1 cellular context compared by ENCODE assay signal in the genomic region with DNA sequence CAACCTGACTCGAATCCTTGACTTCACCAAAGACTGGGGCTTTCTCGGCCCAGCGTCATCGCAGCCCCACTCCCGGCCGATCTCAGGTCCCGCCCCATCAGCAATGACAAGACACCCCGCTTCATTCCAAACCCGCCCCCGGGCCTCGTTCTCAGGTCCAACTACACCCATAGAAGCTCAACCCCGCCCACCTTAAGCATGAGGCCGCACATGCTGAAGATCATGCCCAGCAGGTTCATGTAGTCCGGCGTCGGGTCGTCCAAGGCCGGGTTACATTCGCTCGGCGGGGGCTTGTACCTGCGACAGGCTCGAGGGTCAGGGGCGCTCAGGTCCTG.
TF ChIP-seq lines count a peak whose summit lies in the region.

No MANE protein-coding gene starts in this region.

TF ChIP-seq in WTC11, 78 proteins besides CTCF, POLR2A, EP300 and RAD21 (continued from another document):
- TF ChIP-seq, protein P1, sequence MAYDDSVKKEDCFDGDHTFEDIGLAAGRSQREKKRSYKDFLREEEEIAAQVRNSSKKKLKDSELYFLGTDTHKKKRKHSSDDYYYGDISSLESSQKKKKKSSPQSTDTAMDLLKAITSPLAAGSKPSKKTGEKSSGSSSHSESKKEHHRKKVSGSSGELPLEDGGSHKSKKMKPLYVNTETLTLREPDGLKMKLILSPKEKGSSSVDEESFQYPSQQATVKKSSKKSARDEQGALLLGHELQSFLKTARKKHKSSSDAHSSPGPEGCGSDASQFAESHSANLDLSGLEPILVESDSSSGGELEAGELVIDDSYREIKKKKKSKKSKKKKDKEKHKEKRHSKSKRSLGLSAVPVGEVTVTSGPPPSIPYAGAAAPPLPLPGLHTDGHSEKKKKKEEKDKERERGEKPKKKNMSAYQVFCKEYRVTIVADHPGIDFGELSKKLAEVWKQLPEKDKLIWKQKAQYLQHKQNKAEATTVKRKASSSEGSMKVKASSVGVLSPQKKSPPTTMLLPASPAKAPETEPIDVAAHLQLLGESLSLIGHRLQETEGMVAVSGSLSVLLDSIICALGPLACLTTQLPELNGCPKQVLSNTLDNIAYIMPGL (CRISPR knock-in tag; IDR thresholded peaks at IDR 0.05), result 0 out of 2 replicates have a peak, but pooled peaks have one; percentile 2
- TF ChIP-seq TP53 (CRISPR knock-in tag; IDR thresholded peaks at IDR 0.05) (no peak), CBFB (CRISPR knock-in tag; IDR thresholded peaks at IDR 0.05; ENCODE audit: low read depth) (no peak), ZNF232 (CRISPR knock-in tag; IDR thresholded peaks at IDR 0.05) (no peak), TEAD4 (CRISPR knock-in tag; IDR thresholded peaks at IDR 0.05) (0 out of 2 replicates have a peak, but pooled peaks have one; percentile 33), OVOL2 (CRISPR knock-in tag; IDR thresholded peaks at IDR 0.05; ENCODE audit: borderline replicate concordance) (no peak), FOXP1 (CRISPR knock-in tag; IDR thresholded peaks at IDR 0.05; ENCODE audit: borderline replicate concordance) (peak; percentile 51; the same call in 1 of the 2 replicates), EMX1 (CRISPR knock-in tag; IDR thresholded peaks at IDR 0.05) (0 out of 2 replicates have a peak, but pooled peaks have one; percentile 21), NR3C1 (CRISPR knock-in tag; conservative IDR thresholded peaks at IDR 0.05; ENCODE audit: low read depth) (no peak), SMAD4 (CRISPR knock-in tag; IDR thresholded peaks at IDR 0.05) (peak; percentile 35; the same call in 1 of the 2 replicates)
- TF ChIP-seq, protein P2, sequence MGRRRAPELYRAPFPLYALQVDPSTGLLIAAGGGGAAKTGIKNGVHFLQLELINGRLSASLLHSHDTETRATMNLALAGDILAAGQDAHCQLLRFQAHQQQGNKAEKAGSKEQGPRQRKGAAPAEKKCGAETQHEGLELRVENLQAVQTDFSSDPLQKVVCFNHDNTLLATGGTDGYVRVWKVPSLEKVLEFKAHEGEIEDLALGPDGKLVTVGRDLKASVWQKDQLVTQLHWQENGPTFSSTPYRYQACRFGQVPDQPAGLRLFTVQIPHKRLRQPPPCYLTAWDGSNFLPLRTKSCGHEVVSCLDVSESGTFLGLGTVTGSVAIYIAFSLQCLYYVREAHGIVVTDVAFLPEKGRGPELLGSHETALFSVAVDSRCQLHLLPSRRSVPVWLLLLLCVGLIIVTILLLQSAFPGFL (CRISPR knock-in tag; IDR thresholded peaks at IDR 0.05; ENCODE audit: borderline replicate concordance), result no peak
- TF ChIP-seq, protein P3, sequence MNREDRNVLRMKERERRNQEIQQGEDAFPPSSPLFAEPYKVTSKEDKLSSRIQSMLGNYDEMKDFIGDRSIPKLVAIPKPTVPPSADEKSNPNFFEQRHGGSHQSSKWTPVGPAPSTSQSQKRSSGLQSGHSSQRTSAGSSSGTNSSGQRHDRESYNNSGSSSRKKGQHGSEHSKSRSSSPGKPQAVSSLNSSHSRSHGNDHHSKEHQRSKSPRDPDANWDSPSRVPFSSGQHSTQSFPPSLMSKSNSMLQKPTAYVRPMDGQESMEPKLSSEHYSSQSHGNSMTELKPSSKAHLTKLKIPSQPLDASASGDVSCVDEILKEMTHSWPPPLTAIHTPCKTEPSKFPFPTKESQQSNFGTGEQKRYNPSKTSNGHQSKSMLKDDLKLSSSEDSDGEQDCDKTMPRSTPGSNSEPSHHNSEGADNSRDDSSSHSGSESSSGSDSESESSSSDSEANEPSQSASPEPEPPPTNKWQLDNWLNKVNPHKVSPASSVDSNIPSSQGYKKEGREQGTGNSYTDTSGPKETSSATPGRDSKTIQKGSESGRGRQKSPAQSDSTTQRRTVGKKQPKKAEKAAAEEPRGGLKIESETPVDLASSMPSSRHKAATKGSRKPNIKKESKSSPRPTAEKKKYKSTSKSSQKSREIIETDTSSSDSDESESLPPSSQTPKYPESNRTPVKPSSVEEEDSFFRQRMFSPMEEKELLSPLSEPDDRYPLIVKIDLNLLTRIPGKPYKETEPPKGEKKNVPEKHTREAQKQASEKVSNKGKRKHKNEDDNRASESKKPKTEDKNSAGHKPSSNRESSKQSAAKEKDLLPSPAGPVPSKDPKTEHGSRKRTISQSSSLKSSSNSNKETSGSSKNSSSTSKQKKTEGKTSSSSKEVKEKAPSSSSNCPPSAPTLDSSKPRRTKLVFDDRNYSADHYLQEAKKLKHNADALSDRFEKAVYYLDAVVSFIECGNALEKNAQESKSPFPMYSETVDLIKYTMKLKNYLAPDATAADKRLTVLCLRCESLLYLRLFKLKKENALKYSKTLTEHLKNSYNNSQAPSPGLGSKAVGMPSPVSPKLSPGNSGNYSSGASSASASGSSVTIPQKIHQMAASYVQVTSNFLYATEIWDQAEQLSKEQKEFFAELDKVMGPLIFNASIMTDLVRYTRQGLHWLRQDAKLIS (CRISPR knock-in tag; IDR thresholded peaks at IDR 0.05; ENCODE audit: borderline replicate concordance), result no peak
